8 cellular contexts compared by ENCODE assay signal in genomic region chr5:40679998-40680681, GRCh38. TPM values are rescaled to one million over a fixed set of nuclear protein-coding genes. Genes with fewer than 3 reads are reported as not detected.
A peak's percentile ranks its signal among the peaks of the same experiment; 100 is the strongest.
DNase-seq lines count a peak whose midpoint lies in the region; ATAC-seq and TF ChIP-seq lines count a peak whose summit lies in the region.

No MANE protein-coding gene starts in this region.

- peak overlapping the region; percentile 87 for H2AFZ ChIP-seq in parathyroid adenoma

- ATAC-seq in Right ventricle myocardium superior (ENCODE audit: poor library complexity) (no peak), HG03175 (IDR thresholded peaks at IDR 0.05; ENCODE audit: unreplicated experiment) (peak; percentile 24)

- peak overlapping the region; percentile 89 for H3K4me2 ChIP-seq in parathyroid adenoma (ENCODE audit: low read length)

- intact Hi-C loops in Right ventricle myocardium superior (cut with DNase I) = loop anchor here (10.0 kb wide), 2 partner anchors 285 to 965 kb away; no protein-coding TSS in a partner anchor
- intact Hi-C loops in cardiac septum (cut with DNase I) = loop anchor here (5.0 to 10.0 kb wide), 4 partner anchors 108 to 655 kb away; no protein-coding TSS in a partner anchor

- H3K4me1 ChIP-seq in parathyroid adenoma = no peaks in the 10 kb centered on the region

- peak; percentile 50 for DNase-seq in Right ventricle myocardium superior
- DNase-seq in cardiac septum (ENCODE audit: low spot score) = no peak
- peak; percentile 8 to 18 for DNase-seq in activated CD4-positive, alpha-beta T cell treated with anti-CD3 and anti-CD28 coated beads, Interleukin-2, amount 50 U/mL, for 4 hours
- DNase-seq in fibroblast of villous mesenchyme (ENCODE audit: low read depth) = no peak
- no peak for DNase-seq in HPDE6-E6E7 (ENCODE audit: extremely low spot score)
- no peak for DNase-seq in NCI-H1694 (lab: John Stamatoyannopoulos, UW)

- H3K36me3 ChIP-seq in parathyroid adenoma (ENCODE audit: control insufficient read depth, insufficient read depth, low read length) = no peaks in the 10 kb centered on the region

- peak overlapping the region; percentile 84 for H3K27ac ChIP-seq in parathyroid adenoma

- no peak overlapping the region for H3K9ac ChIP-seq in parathyroid adenoma

- H3K4me3 ChIP-seq in fibroblast of villous mesenchyme (ENCODE audit: low read depth, low read length) (peak overlapping the region; percentile 71), parathyroid adenoma (ENCODE audit: low read depth, low read length) (peak overlapping the region; percentile 59)

- H3K27me3 ChIP-seq in parathyroid adenoma (ENCODE audit: control insufficient read depth, insufficient read depth, low read length) = peaks cover 2% of the 10 kb centered on the region

- no peaks in the 10 kb centered on the region for H3K79me2 ChIP-seq in parathyroid adenoma

- TF ChIP-seq CTCF in fibroblast of villous mesenchyme (IDR thresholded peaks at IDR 0.05; ENCODE audit: insufficient read depth, low read depth, low read length) (no peak), parathyroid adenoma (IDR thresholded peaks at IDR 0.05) (no peak)

- H3K9me3 ChIP-seq in parathyroid adenoma (ENCODE audit: control insufficient read depth, low read length) = no peaks in the 10 kb centered on the region

RNA-seq across cellular contexts. Expression of gene PTGER4, which starts 0.4 kb away (rescaled TPM):
- total RNA-seq in Right ventricle myocardium superior = 7.4 TPM
- total RNA-seq in cardiac septum = 6.1 TPM
- 4.3 and 8.7 TPM in 2 replicates for total RNA-seq in fibroblast of villous mesenchyme

Comparison
In these comparisons a context has a peak if more than half of its experiments do, and no peak if none do; other contexts are left out.
1. DNase-seq: peak in Right ventricle myocardium superior (single experiment) and activated CD4-positive, alpha-beta T cell treated with anti-CD3 and anti-CD28 coated beads, Interleukin-2, amount 50 U/mL, for 4 hours (2 of 2); none in cardiac septum (single experiment), fibroblast of villous mesenchyme (single experiment), HPDE6-E6E7 (single experiment) and NCI-H1694 (single experiment).